ENCODE assay signal across 7 cellular contexts in the genomic region with DNA sequence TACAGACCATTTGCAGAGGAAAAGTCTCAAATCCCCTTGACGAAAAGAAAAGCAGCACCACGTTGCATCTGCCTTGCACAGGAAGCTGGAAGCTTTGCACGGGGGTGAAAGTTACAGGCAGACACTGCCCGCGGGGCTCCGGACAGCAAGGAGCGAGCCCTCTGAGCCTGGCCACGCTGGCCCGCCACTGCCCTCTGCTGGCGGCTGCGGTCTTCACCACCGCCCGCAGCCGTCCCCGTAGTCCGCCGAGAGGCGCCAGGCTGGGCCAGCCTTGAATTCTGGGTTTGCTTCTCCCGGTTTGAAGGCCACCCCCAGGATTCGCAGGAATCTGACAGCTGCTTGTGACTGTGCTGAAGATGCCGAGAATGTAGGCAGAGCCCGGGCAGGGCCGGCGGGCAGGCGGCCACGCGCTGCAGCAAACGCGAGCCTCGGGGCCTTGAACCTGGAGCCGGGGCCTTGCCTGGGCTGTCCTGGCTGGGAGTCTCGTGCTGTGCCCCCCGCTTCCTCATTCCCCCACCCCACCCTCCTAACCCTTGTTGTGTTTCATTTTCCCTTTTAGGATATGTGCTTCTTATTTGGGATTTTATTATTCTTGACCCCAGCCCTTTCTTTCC.
DNase-seq lines count a peak whose midpoint lies in the region; ATAC-seq lines count a peak whose summit lies in the region.

No MANE protein-coding gene starts in this region.

- peak; percentile 85 for ATAC-seq in GM18498 (IDR thresholded peaks at IDR 0.05; ENCODE audit: unreplicated experiment)
- peak; percentile 64 for ATAC-seq in HG02623 (IDR thresholded peaks at IDR 0.05; ENCODE audit: unreplicated experiment)

- DNase-seq in NCI-H1092 (lab: John Stamatoyannopoulos, UW) (peak; percentile 13), medulla oblongata (ENCODE audit: extremely low spot score) (peak; percentile 81)
- DNase-seq in activated CD4-positive, alpha-beta T cell treated with anti-CD3 and anti-CD28 coated beads, Interleukin-2, amount 50 U/mL, for 4 hours, result peak; percentile 21 to 34
- DNase-seq in effector CD4-positive, alpha-beta T cell, result peak; percentile 9
- peak; percentile 13 for DNase-seq in stimulated activated CD8-positive, alpha-beta memory T cell treated with anti-CD3 and anti-CD28 coated beads, Interleukin-12 subunit alpha, Interleukin-12 subunit beta, amount 100 ng/mL, for 4 hours (ENCODE audit: low read depth)

Comparison
In these comparisons a context has a peak if more than half of its experiments do, and no peak if none do; other contexts are left out.
1. Peak in every context shown above with its lines: DNase-seq and ATAC-seq.
2. DNase-seq: peak in every context shown above with its lines; median percentile 81 in medulla oblongata; 28 in activated CD4-positive, alpha-beta T cell treated with anti-CD3 and anti-CD28 coated beads, Interleukin-2, amount 50 U/mL, for 4 hours; 13 in NCI-H1092; 13 in stimulated activated CD8-positive, alpha-beta memory T cell treated with anti-CD3 and anti-CD28 coated beads, Interleukin-12 subunit alpha, Interleukin-12 subunit beta, amount 100 ng/mL, for 4 hours; 9 in effector CD4-positive, alpha-beta T cell.